In the genomic region with DNA sequence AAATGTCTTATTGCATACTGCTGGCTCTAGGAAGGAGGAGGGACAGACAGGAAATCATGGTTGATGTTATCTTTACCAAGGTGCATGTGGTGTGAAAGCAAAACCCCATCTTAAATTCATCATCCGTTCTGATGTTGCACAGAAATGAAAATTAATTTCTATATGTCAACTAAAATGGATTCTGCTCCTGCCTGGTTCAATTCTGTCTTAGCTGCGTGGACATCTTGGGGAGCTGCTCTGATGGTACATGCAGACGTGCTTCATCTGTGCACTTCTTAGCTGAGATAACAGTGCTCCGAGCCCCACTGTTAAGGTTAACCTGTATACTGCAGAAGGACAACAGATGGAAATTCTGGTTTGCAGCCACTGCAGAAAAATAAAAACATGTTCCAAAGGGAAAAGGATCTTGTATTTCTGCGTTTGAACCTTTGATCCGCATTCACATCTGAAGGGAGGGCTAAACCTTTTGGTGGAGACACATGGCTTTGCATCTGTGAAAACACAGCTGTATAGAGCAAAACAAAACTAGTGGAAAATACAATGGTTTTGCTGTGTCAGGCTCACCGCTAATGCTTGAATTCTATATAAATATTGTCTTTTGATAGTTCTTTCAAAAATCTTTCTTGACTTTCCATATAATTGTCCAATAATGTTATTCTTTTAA, we compare ENCODE assay signal across 9 cellular contexts. TPM values are rescaled to one million over a fixed set of nuclear protein-coding genes. Genes with fewer than 3 reads are reported as not detected.
DNase-seq lines count a peak whose midpoint lies in the region; ATAC-seq lines count a peak whose summit lies in the region.
"Had no signal": no experiment of that assay in that cellular context is flagged by ENCODE, and none has a peak within 500 bp of the region (broad histone marks: within the 10 kb centered on the region; RNA-seq: fewer than 3 reads in every experiment).

No MANE protein-coding gene starts in this region.

- H3K27ac ChIP-seq in effector memory CD4-positive, alpha-beta T cell (ENCODE audit: insufficient read depth, low read length, poor library complexity, severe bottlenecking), result peak overlapping the region; percentile 90

- no peaks in the 10 kb centered on the region for H3K9me3 ChIP-seq in T-helper 17 cell (ENCODE audit: control insufficient read depth, low read length, poor library complexity, severe bottlenecking)
- no peaks in the 10 kb centered on the region for H3K9me3 ChIP-seq in effector memory CD4-positive, alpha-beta T cell (ENCODE audit: control insufficient read depth, low read length)

- no peaks in the 10 kb centered on the region for H3K27me3 Mint-ChIP-seq in T-helper 17 cell
- H3K27me3 Mint-ChIP-seq in stimulated activated naive CD8-positive, alpha-beta T cell treated with anti-CD3 and anti-CD28 coated beads, Interleukin-15, amount 100 ng/mL, for 72 hours, result no peaks in the 10 kb centered on the region

- peak overlapping the region; percentile 87 for H3K4me3 Mint-ChIP-seq in T-helper 17 cell
- H3K4me3 Mint-ChIP-seq in stimulated activated naive CD8-positive, alpha-beta T cell treated with anti-CD3 and anti-CD28 coated beads, Interleukin-15, amount 100 ng/mL, for 72 hours, result peak overlapping the region; percentile 81 to 83

- H3K27me3 ChIP-seq in effector memory CD4-positive, alpha-beta T cell (replicated peaks; ENCODE audit: control insufficient read depth, insufficient read depth, low read length, poor library complexity, severe bottlenecking), result no peaks in the 10 kb centered on the region

- peaks cover 33% of the 10 kb centered on the region for H3K4me1 Mint-ChIP-seq in T-helper 17 cell
- H3K4me1 Mint-ChIP-seq in stimulated activated naive CD8-positive, alpha-beta T cell treated with anti-CD3 and anti-CD28 coated beads, Interleukin-15, amount 100 ng/mL, for 72 hours, result peaks cover 45% of the 10 kb centered on the region

- no peaks in the 10 kb centered on the region for H3K36me3 Mint-ChIP-seq in T-helper 17 cell (ENCODE audit: low read depth)

- peak overlapping the region; percentile 31 for H3K4me3 ChIP-seq in effector memory CD4-positive, alpha-beta T cell (ENCODE audit: insufficient read depth, low read depth, low read length, poor library complexity, severe bottlenecking)

- peaks cover 38% of the 10 kb centered on the region for H3K4me1 ChIP-seq in effector memory CD4-positive, alpha-beta T cell (ENCODE audit: control insufficient read depth, insufficient read depth, low read length, poor library complexity, severe bottlenecking)

- H3K9me3 Mint-ChIP-seq in stimulated activated naive CD8-positive, alpha-beta T cell treated with anti-CD3 and anti-CD28 coated beads, Interleukin-15, amount 100 ng/mL, for 72 hours, result no peaks in the 10 kb centered on the region

- H3K27ac Mint-ChIP-seq in T-helper 17 cell, result peak overlapping the region; percentile 90
- H3K27ac Mint-ChIP-seq in stimulated activated naive CD8-positive, alpha-beta T cell treated with anti-CD3 and anti-CD28 coated beads, Interleukin-15, amount 100 ng/mL, for 72 hours, result peak overlapping the region in 1 of 2 donors; percentile 29

- peak; percentile 80 for ATAC-seq in T-helper 17 cell
- peak; percentile 64 for ATAC-seq in stimulated activated naive CD8-positive, alpha-beta T cell treated with anti-CD3 and anti-CD28 coated beads, Interleukin-15, amount 100 ng/mL, for 72 hours
- ATAC-seq in HG03460 (IDR thresholded peaks at IDR 0.05; ENCODE audit: unreplicated experiment), result no peak
- ATAC-seq in left lobe of liver, result no peak

- DNase-seq in activated gamma-delta T cell treated with Interleukin-2 at 50 U/mL for 16 hours (peak; percentile 27), activated gamma-delta T cell (lab: John Stamatoyannopoulos, UW) (no peak), T-helper 17 cell (no peak), SIG-M5 treated with dmso at 0.1 percent for 504 hours (lab: John Stamatoyannopoulos, UW; ENCODE audit: unreplicated experiment) (no peak), left lobe of liver (ENCODE audit: low spot score) (no peak)
- DNase-seq in effector memory CD4-positive, alpha-beta T cell, result peak in 1 of 3 donors; percentile 6
- peak; percentile 17 for DNase-seq in stimulated activated naive CD8-positive, alpha-beta T cell treated with anti-CD3 and anti-CD28 coated beads, Interleukin-15, amount 100 ng/mL, for 72 hours

- no peaks in the 10 kb centered on the region for H3K36me3 ChIP-seq in effector memory CD4-positive, alpha-beta T cell (ENCODE audit: control insufficient read depth, insufficient read depth, low read length)
- H3K36me3 ChIP-seq: WERI-Rb-1 had no signal

RNA-seq across cellular contexts. Expression of a gene that starts 50.5 kb away (rescaled TPM):
- 10 to 100 TPM; 12.8 to 14.5 TPM for total RNA-seq in T-helper 17 cell
- 45.0 TPM for total RNA-seq in left lobe of liver

Comparison
In these comparisons a context has a peak if more than half of its experiments do, and no peak if none do; other contexts are left out.
1. DNase-seq: peak in activated gamma-delta T cell treated with Interleukin-2 at 50 U/mL for 16 hours (single experiment) and stimulated activated naive CD8-positive, alpha-beta T cell treated with anti-CD3 and anti-CD28 coated beads, Interleukin-15, amount 100 ng/mL, for 72 hours (2 of 2); none in activated gamma-delta T cell (single experiment), T-helper 17 cell (0 of 3), SIG-M5 treated with dmso at 0.1 percent for 504 hours (single experiment) and left lobe of liver (single experiment).
2. ATAC-seq: peak in T-helper 17 cell (single experiment) and stimulated activated naive CD8-positive, alpha-beta T cell treated with anti-CD3 and anti-CD28 coated beads, Interleukin-15, amount 100 ng/mL, for 72 hours (single experiment); none in HG03460 (single experiment) and left lobe of liver (single experiment).